Comparison of ENCODE assay signal across 8 cellular contexts in genomic region chr6:159970659-159971063, GRCh38. TPM values are rescaled to one million over a fixed set of nuclear protein-coding genes. Genes with fewer than 3 reads are reported as not detected.
DNase-seq lines count a peak whose midpoint lies in the region; ATAC-seq and TF ChIP-seq lines count a peak whose summit lies in the region.

No MANE protein-coding gene starts in this region.

- no peak for ATAC-seq in Panc1

- H3K4me3 ChIP-seq in GM06990 (replicated peaks; ENCODE audit: low read depth, low read length): peak overlapping the region; percentile 86
- H3K4me3 ChIP-seq in Panc1 (ENCODE audit: low read depth in 2 of 2, low read length in 2 of 2): peak overlapping the region; percentile 63 to 83
- peak overlapping the region; percentile 78 for H3K4me3 ChIP-seq in epithelial cell of proximal tubule (ENCODE audit: low read depth, low read length)
- peak overlapping the region; percentile 78 for H3K4me3 ChIP-seq in retinal pigment epithelial cell (ENCODE audit: low read length)

- no peak for DNase-seq in GM06990 (ENCODE audit: extremely low read depth, insufficient read length)
- no peak for DNase-seq in Panc1 (ENCODE audit: low read depth, low spot score)
- no peak for DNase-seq in epithelial cell of proximal tubule (ENCODE audit: low read depth)
- no peak for DNase-seq in retinal pigment epithelial cell (ENCODE audit: low read depth)
- no peak for DNase-seq in AG08396 (ENCODE audit: low spot score)
- no peak for DNase-seq in DMS 273 (lab: John Stamatoyannopoulos, UW; ENCODE audit: unreplicated experiment)
- DNase-seq in NCI-H1436 treated with DMSO at 0.1 percent for 48 hours (lab: John Stamatoyannopoulos, UW): no peak
- no peak for DNase-seq in NCI-H69 (lab: John Stamatoyannopoulos, UW)

- no peak for TF ChIP-seq CTCF in GM06990 (IDR thresholded peaks at IDR 0.05; ENCODE audit: insufficient read depth, low read length, poor library complexity, severe bottlenecking)
- TF ChIP-seq CTCF in Panc1 (IDR thresholded peaks at IDR 0.05): no peak
- TF ChIP-seq CTCF in epithelial cell of proximal tubule (conservative IDR thresholded peaks at IDR 0.05; ENCODE audit: low read depth, low read length): no peak
- no peak for TF ChIP-seq CTCF in retinal pigment epithelial cell (conservative IDR thresholded peaks at IDR 0.05; ENCODE audit: low read depth, low read length)

- H3K36me3 ChIP-seq in GM06990 (ENCODE audit: control insufficient read depth, insufficient read depth, low read length): no peaks in the 10 kb centered on the region; the same call in 1 of the 2 replicates
- H3K36me3 ChIP-seq in Panc1 (ENCODE audit: control insufficient read depth, insufficient read depth, low read length): no peaks in the 10 kb centered on the region; the same call in 1 of the 2 replicates

- POLR2A ChIA-PET in Panc1 (lab: Charles Lee): no interaction called here

- H3K9me3 ChIP-seq in Panc1 (ENCODE audit: control insufficient read depth, insufficient read depth, low read depth, low read length): no peaks in the 10 kb centered on the region

- H3K27me3 ChIP-seq in GM06990 (replicated peaks; ENCODE audit: control insufficient read depth, insufficient read depth, low read length) (no peaks in the 10 kb centered on the region), Panc1 (ENCODE audit: control insufficient read depth, insufficient read depth, low read length) (no peaks in the 10 kb centered on the region)

- intact Hi-C loops in Panc1 (cut with micrococcal nuclease; ENCODE audit: unreplicated experiment): no loop called here

- H3K4me1 ChIP-seq in Panc1 (ENCODE audit: control insufficient read depth, insufficient read depth, low read length): peaks cover 37% of the 10 kb centered on the region

- no TSS peak for BruUV-seq in Panc1 (replicated peaks; lab: Mats Ljungman, UMichigan)

- CTCF ChIA-PET in Panc1 (lab: Charles Lee): no interaction called here

- in situ Hi-C loops in Panc1 (cut with HindIII; ENCODE audit: low pct_unique_long_range_greater_than_20kb, low sequenced_read_pairs): no loop called here

- peak overlapping the region; percentile 87 for H3K27ac ChIP-seq in Panc1 (ENCODE audit: low read length)

RNA-seq across cellular contexts. Expression of gene IGF2R, which starts 1.8 kb away (rescaled TPM):
- total RNA-seq in Panc1 (2021; ENCODE audit: unreplicated experiment): 163 TPM
- 140 TPM for polyA plus RNA-seq in Panc1 (2012; ENCODE audit: insufficient read length)
- total RNA-seq in epithelial cell of proximal tubule: 50.3 and 50.8 TPM in 2 replicates
